ENCODE assay signal across 8 cellular contexts in the genomic region with DNA sequence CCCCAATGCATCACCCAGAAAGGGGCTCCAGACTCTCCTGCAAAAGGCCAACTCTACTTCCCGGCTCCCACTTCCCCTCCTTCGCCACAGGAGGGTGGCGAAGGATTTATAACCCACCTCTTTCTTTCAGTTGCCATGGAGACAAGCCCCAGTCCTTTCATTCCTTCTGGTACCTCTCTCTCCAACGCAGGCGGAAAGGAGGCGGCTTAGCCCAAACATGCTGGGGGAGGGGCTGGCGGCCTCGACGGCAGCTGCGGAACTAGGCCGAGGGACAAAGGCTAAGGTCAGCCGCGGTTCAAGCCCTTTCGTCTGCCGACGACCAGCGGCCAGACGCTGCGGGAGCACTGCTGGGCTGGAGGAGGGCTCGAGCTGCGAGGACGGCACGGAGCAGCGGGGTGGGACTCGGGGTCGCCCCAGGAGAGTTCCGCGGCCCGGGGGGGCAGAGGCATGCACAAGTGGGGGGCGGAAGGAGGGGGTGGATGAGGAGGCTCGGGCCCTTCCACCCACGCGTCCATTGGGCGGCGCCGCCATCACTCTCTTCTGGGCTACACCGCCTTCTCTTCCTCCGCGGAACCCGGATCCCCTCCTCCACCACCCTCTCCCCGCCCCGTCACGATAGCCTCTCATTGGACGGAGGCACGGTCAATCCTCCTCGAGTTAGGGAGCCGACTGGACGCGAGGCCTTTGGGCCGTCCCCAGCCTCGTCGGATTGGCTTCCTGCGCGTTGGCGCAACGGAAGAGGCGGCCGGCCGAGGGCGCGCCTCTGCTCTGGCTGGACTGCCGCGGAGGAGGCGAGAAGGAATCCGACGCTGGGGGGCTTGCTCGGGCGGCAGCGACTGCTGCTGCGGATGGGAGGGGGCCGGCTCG. TPM values are rescaled to one million over a fixed set of nuclear protein-coding genes. Genes with fewer than 3 reads are reported as not detected.
A peak's percentile ranks its signal among the peaks of the same experiment; 100 is the strongest.
DNase-seq lines count a peak whose midpoint lies in the region; ATAC-seq, FAIRE-seq and TF ChIP-seq lines count a peak whose summit lies in the region.

A gene (plus strand): TSS at position 766 of the 867 bp plus-strand sequence.

- FAIRE-seq in pancreas (lab: Jason Lieb, UNC): peak; percentile 60

- H3K27ac ChIP-seq in pancreas (peak within 1 kb of the TSS; percentile 85 to 88 (median 88)), tibial artery (peak within 1 kb of the TSS; percentile 94 to 97)

- intact Hi-C loops in Right ventricle myocardium inferior (cut with DNase I) (loop anchor here (2.0 kb wide), 1 partner anchor 184 kb away; no protein-coding TSS in a partner anchor), pancreas (cut with DNase I) (loop anchor here in 1 of 3 donors (10.0 kb wide), 1 partner anchor 196 kb away; no protein-coding TSS in a partner anchor), tibial artery (cut with DNase I; ENCODE audit: low total_unique reads) (loop anchor here (2.0 to 5.0 kb wide), 3 partner anchors 128 to 204 kb away; a partner anchor contains a TSS)

- H3K36me3 ChIP-seq in pancreas: no peaks in the 10 kb centered on the region
- no peaks in the 10 kb centered on the region for H3K36me3 ChIP-seq in tibial artery

- H3K27me3 ChIP-seq in pancreas (no peaks in the 10 kb centered on the region), tibial artery (no peaks in the 10 kb centered on the region)

- H3K4me1 ChIP-seq in pancreas (peaks cover 0 to 23% (median 11%) of the 10 kb centered on the region in 3 donors), tibial artery (peaks cover 0 to 46% (median 33%) of the 10 kb centered on the region in 4 donors)

- H3K4me1 Mint-ChIP-seq in activated naive CD8-positive, alpha-beta T cell treated with anti-CD3 and anti-CD28 coated beads, Interleukin-2, amount 50 U/mL, for 24 hours: peaks cover 45% of the 10 kb centered on the region

- WGBS in pancreas, 2 donors: 1% methylated on average over 60 to 69 of the region's 72 CpGs

- peak; percentile 93 for DNase-seq in NCI-H1417 treated with DMSO at 0.1 percent for 48 hours (lab: John Stamatoyannopoulos, UW)
- peak; percentile 98 for DNase-seq in SW480 (ENCODE audit: low spot score)
- peak; percentile 98 for DNase-seq in activated naive CD8-positive, alpha-beta T cell treated with anti-CD3 and anti-CD28 coated beads, Interleukin-2, amount 50 U/mL, for 24 hours
- peak; percentile 100 for DNase-seq in Right ventricle myocardium inferior (ENCODE audit: missing footprints)
- peak; percentile 94 to 99 (median 99) for DNase-seq in pancreas
- DNase-seq in tibial artery: peak; percentile 99 to 100

- H3K9me3 ChIP-seq in pancreas: no peaks in the 10 kb centered on the region
- H3K9me3 ChIP-seq in tibial artery: no peaks in the 10 kb centered on the region

- peak within 1 kb of the TSS; percentile 79 for H3K4me3 ChIP-seq in GM12875 (ENCODE audit: low read depth, low read length)
- peak within 1 kb of the TSS; percentile 85 to 99 (median 95) for H3K4me3 ChIP-seq in pancreas
- H3K4me3 ChIP-seq in tibial artery: peak within 1 kb of the TSS; percentile 95 to 100

- H3K4me3 Mint-ChIP-seq in activated naive CD8-positive, alpha-beta T cell treated with anti-CD3 and anti-CD28 coated beads, Interleukin-2, amount 50 U/mL, for 24 hours: peak within 1 kb of the TSS; percentile 100

- no peaks in the 10 kb centered on the region for H3K9me3 Mint-ChIP-seq in activated naive CD8-positive, alpha-beta T cell treated with anti-CD3 and anti-CD28 coated beads, Interleukin-2, amount 50 U/mL, for 24 hours

- TF ChIP-seq CTCF in GM12875 (IDR thresholded peaks at IDR 0.05; ENCODE audit: borderline replicate concordance, insufficient read depth, low read depth, low read length) (peak; percentile 42), pancreas (IDR thresholded peaks at IDR 0.05) (peak in 1 of 4 donors; percentile 19), tibial artery (IDR thresholded peaks at IDR 0.05) (peak; percentile 69 to 77)

- peaks cover 38% of the 10 kb centered on the region for H3K36me3 Mint-ChIP-seq in activated naive CD8-positive, alpha-beta T cell treated with anti-CD3 and anti-CD28 coated beads, Interleukin-2, amount 50 U/mL, for 24 hours (ENCODE audit: low read depth)

- H3K27ac Mint-ChIP-seq in activated naive CD8-positive, alpha-beta T cell treated with anti-CD3 and anti-CD28 coated beads, Interleukin-2, amount 50 U/mL, for 24 hours: peak within 1 kb of the TSS; percentile 99

- peak; percentile 95 for ATAC-seq in HG02798 (IDR thresholded peaks at IDR 0.05; ENCODE audit: poor library complexity, unreplicated experiment)
- peak; percentile 99 for ATAC-seq in activated naive CD8-positive, alpha-beta T cell treated with anti-CD3 and anti-CD28 coated beads, Interleukin-2, amount 50 U/mL, for 24 hours
- ATAC-seq in Right ventricle myocardium inferior: peak; percentile 99
- peak; percentile 94 to 99 (median 96) for ATAC-seq in pancreas

- H3K27me3 Mint-ChIP-seq in activated naive CD8-positive, alpha-beta T cell treated with anti-CD3 and anti-CD28 coated beads, Interleukin-2, amount 50 U/mL, for 24 hours: no peaks in the 10 kb centered on the region

RNA-seq across cellular contexts. Expression of the gene that starts here (rescaled TPM):
- total RNA-seq in Right ventricle myocardium inferior: 16.6 TPM
- total RNA-seq in pancreas: 10 to 100 TPM; 10.1 to 18.0 (median 12.5) TPM
- 10 to 100 TPM; 14.6 to 23.4 TPM for polyA plus RNA-seq in pancreas

Comparison
In these comparisons a context has a peak if more than half of its experiments do, and no peak if none do; other contexts are left out.
1. Peak in every context shown above with its lines: DNase-seq, ATAC-seq, H3K4me3 ChIP-seq and H3K27ac ChIP-seq.